Comparison of ENCODE assay signal across 10 cellular contexts in the genomic region with DNA sequence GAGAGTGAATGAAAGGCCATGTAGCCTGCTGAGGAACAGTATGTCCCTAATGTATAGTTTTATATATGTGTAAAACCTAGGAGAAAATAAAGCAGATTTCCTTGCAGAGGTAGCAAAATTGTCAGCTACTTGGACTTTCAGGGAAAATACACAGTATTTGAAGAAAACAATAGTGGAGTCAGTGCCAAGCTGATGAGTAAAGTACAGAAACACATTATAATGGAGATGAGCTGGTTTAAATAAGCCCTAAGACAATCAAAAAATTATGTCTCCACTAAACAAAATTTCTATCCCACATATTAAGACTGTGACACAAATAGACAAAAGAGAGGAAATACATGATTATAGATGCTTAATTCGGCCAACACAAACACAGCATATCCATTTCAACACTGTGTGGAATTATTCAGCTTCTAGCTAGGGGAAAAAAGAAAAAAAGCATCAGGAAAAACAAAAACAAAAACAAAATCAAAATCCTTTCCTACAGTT.
DNase-seq lines count a peak whose midpoint lies in the region; ATAC-seq, FAIRE-seq and TF ChIP-seq lines count a peak whose summit lies in the region.
"Had no signal": no experiment of that assay in that cellular context is flagged by ENCODE, and none has a peak within 500 bp of the region (broad histone marks: within the 10 kb centered on the region; RNA-seq: fewer than 3 reads in every experiment).

No MANE protein-coding gene starts in this region.

- H3K27ac Mint-ChIP-seq in activated CD4-positive, alpha-beta T cell treated with anti-CD3 and anti-CD28 coated beads, Interleukin-2, amount 10 ng/mL, durations not matched to agents 24 days and 14 days: peak overlapping the region; percentile 78

- peaks cover 57% of the 10 kb centered on the region for H3K4me1 Mint-ChIP-seq in activated CD4-positive, alpha-beta T cell treated with anti-CD3 and anti-CD28 coated beads, Interleukin-2, amount 10 ng/mL, durations not matched to agents 24 days and 14 days

- H3K36me3 Mint-ChIP-seq in activated CD4-positive, alpha-beta T cell treated with anti-CD3 and anti-CD28 coated beads, Interleukin-2, amount 10 ng/mL, durations not matched to agents 24 days and 14 days (ENCODE audit: low read depth): peaks cover 44% of the 10 kb centered on the region

- TF ChIP-seq EP300 in stomach (IDR thresholded peaks at IDR 0.05): no peak

- peak overlapping the region; percentile 44 for H3K4me3 Mint-ChIP-seq in activated CD4-positive, alpha-beta T cell treated with anti-CD3 and anti-CD28 coated beads, Interleukin-2, amount 10 ng/mL, durations not matched to agents 24 days and 14 days

- no peak for ATAC-seq in Panc1
- no peak for ATAC-seq in HG03439 (IDR thresholded peaks at IDR 0.05; ENCODE audit: unreplicated experiment)

- FAIRE-seq in urothelium cell line (lab: Jason Lieb, UNC): no peak
- FAIRE-seq: A204.1 had no signal

- H3K9me3 ChIP-seq in Panc1 (ENCODE audit: control insufficient read depth, insufficient read depth, low read depth, low read length): no peaks in the 10 kb centered on the region
- no peaks in the 10 kb centered on the region for H3K9me3 ChIP-seq in esophagus squamous epithelium
- H3K9me3 ChIP-seq in stomach: no peaks in the 10 kb centered on the region

- no peaks in the 10 kb centered on the region for H3K27me3 ChIP-seq in Panc1 (ENCODE audit: control insufficient read depth, insufficient read depth, low read length)
- H3K27me3 ChIP-seq in esophagus squamous epithelium: no peaks in the 10 kb centered on the region
- no peaks in the 10 kb centered on the region for H3K27me3 ChIP-seq in stomach

- POLR2A ChIA-PET in Panc1 (lab: Charles Lee): no interaction called here

- no TSS peak for BruUV-seq in Panc1 (replicated peaks; lab: Mats Ljungman, UMichigan)

- in situ Hi-C loops in Panc1 (cut with HindIII; ENCODE audit: low pct_unique_long_range_greater_than_20kb, low sequenced_read_pairs): no loop called here

- no peaks in the 10 kb centered on the region for H3K36me3 ChIP-seq in Panc1 (ENCODE audit: control insufficient read depth, insufficient read depth, low read length)
- H3K36me3 ChIP-seq in esophagus squamous epithelium: peaks cover 0 to 13% (median 0%) of the 10 kb centered on the region in 3 donors
- H3K36me3 ChIP-seq in stomach: no peaks in the 10 kb centered on the region

- no peak overlapping the region for H3K4me3 ChIP-seq in Panc1 (ENCODE audit: low read depth in 2 of 2, low read length in 2 of 2)
- H3K4me3 ChIP-seq in esophagus squamous epithelium: no peak overlapping the region
- H3K4me3 ChIP-seq in stomach: no peak overlapping the region

- no peak for DNase-seq in activated CD4-positive, alpha-beta T cell treated with anti-CD3 and anti-CD28 coated beads, Interleukin-2, amount 10 ng/mL, durations not matched to agents 24 days and 14 days
- no peak for DNase-seq in activated CD4-positive, alpha-beta T cell treated with anti-CD3 and anti-CD28 coated beads, Interleukin-2, amount 50 U/mL, for 4 hours
- DNase-seq in Panc1 (ENCODE audit: low read depth, low spot score): no peak
- DNase-seq in esophagus squamous epithelium (lab: John Stamatoyannopoulos, UW): no peak
- no peak for DNase-seq in stomach
- no peak for DNase-seq in urothelium cell line (ENCODE audit: low spot score)
- DNase-seq in LoVo (ENCODE audit: low spot score): no peak
- DNase-seq: NCI-H774 had no signal

- H3K9me3 Mint-ChIP-seq in activated CD4-positive, alpha-beta T cell treated with anti-CD3 and anti-CD28 coated beads, Interleukin-2, amount 10 ng/mL, durations not matched to agents 24 days and 14 days: peaks cover 15% of the 10 kb centered on the region

- WGBS in esophagus squamous epithelium, 2 donors: 23 to 35% methylated on average over 1 of the region's 1 CpG
- WGBS in stomach, 5 donors: 40 to 75% (median 61%) methylated on average over 1 of the region's 1 CpG

- H3K27me3 Mint-ChIP-seq in activated CD4-positive, alpha-beta T cell treated with anti-CD3 and anti-CD28 coated beads, Interleukin-2, amount 10 ng/mL, durations not matched to agents 24 days and 14 days: no peaks in the 10 kb centered on the region

- intact Hi-C loops in activated CD4-positive, alpha-beta T cell treated with anti-CD3 and anti-CD28 coated beads, Interleukin-2, amount 10 ng/mL, durations not matched to agents 24 days and 14 days (cut with micrococcal nuclease): loop anchor here (1.0 to 2.0 kb wide), 3 partner anchors 9 to 72 kb away; no protein-coding TSS in a partner anchor
- intact Hi-C loops in Panc1 (cut with micrococcal nuclease; ENCODE audit: unreplicated experiment): no loop called here
- intact Hi-C loops in esophagus squamous epithelium (cut with DNase I): no loop called here
- intact Hi-C loops in stomach (cut with DNase I; ENCODE audit: low total_unique reads): no loop called here

- TF ChIP-seq POLR2A in esophagus squamous epithelium (IDR thresholded peaks at IDR 0.05) (no peak), stomach (IDR thresholded peaks at IDR 0.05) (no peak)

- H3K27ac ChIP-seq in Panc1 (ENCODE audit: low read length): peak overlapping the region; percentile 26; the same call in 1 of the 2 replicates
- H3K27ac ChIP-seq in esophagus squamous epithelium: peak overlapping the region; percentile 47 to 73 (median 67)
- H3K27ac ChIP-seq in stomach: peak overlapping the region in 4 of 5 donors; percentile 8 to 76 (median 26)

- H3K4me1 ChIP-seq in Panc1 (ENCODE audit: control insufficient read depth, insufficient read depth, low read length) (no peaks in the 10 kb centered on the region), esophagus squamous epithelium (peaks cover 11 to 56% (median 35%) of the 10 kb centered on the region in 3 donors), stomach (peaks cover 5 to 51% (median 23%) of the 10 kb centered on the region in 4 donors)

- TF ChIP-seq CTCF in Panc1 (IDR thresholded peaks at IDR 0.05) (no peak), esophagus squamous epithelium (IDR thresholded peaks at IDR 0.05) (no peak), stomach (IDR thresholded peaks at IDR 0.05) (no peak)

- CTCF ChIA-PET in Panc1 (lab: Charles Lee): no interaction called here
